In the genomic region with DNA sequence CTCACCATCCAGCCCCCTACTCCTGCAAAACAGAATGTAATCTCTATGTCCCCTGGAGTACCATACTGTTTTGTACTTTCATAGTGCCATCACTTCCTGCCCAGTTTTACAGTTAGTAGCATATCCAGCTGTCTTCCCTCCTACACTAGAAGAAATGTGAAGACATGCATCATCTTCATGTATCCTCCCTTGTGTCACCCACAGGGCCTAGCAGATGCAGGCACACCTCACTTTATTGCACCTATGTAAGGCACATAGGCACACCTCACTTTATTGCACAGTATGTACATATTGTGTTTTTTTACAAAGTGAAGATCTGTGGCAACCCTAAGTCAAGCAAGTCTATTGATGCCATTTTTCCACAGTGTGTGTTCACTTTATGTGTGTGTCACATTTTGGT, we compare ENCODE assay signal across 26 cellular contexts.
"Had no signal": no experiment of that assay in that cellular context is flagged by ENCODE, and none has a peak within 500 bp of the region (broad histone marks: within the 10 kb centered on the region; RNA-seq: fewer than 3 reads in every experiment).

No MANE protein-coding gene starts in this region.

- DNase-seq: activated B cell treated with CpG ODN at 0.5 μM for 24 hours; activated CD4-positive, alpha-beta memory T cell treated with anti-CD3 and anti-CD28 coated beads, Interleukin-2, amount 10 ng/mL, durations not matched to agents 7 days and 5 days; activated CD4-positive, alpha-beta T cell treated with anti-CD3 and anti-CD28 coated beads for 1 hour; activated CD4-positive, alpha-beta T cell treated with anti-CD3 and anti-CD28 coated beads, Interleukin-2, amount 50 U/mL, for 1 hour; activated naive CD4-positive, alpha-beta T cell treated with anti-CD3 and anti-CD28 coated beads, Interleukin-2, amount 50 U/mL, for 16 hours; activated naive CD8-positive, alpha-beta T cell treated with anti-CD3 and anti-CD28 coated beads, Interleukin-2, amount 50 U/mL, for 24 hours; activated T-cell treated with anti-CD3 and anti-CD28 coated beads, Interleukin-2, amount 50 U/mL, for 48 hours; amniotic stem cell; body of pancreas; central memory CD4-positive, alpha-beta T cell; Kasumi-1; KBM-7; NCI-H1105 treated with DMSO at 0.1 percent for 48 hours; NCI-H1436 treated with DMSO at 0.1 percent for 48 hours; NCI-H187; NCI-H2081; NCI-H510A treated with DMSO at 0.1 percent for 48 hours; Peyer's patch; Right ventricle myocardium superior; SJCRH30; SK-N-SH; T-helper 9 cell had no signal

- H3K27me3 ChIP-seq: ascending aorta, body of pancreas, Peyer's patch, SJCRH30 had no signal

- H3K9me3 ChIP-seq: body of pancreas, Peyer's patch had no signal

- FAIRE-seq: bronchial epithelial cell, TTC549 had no signal

- ATAC-seq: activated naive CD8-positive, alpha-beta T cell treated with anti-CD3 and anti-CD28 coated beads, Interleukin-2, amount 50 U/mL, for 24 hours; body of pancreas had no signal

- H3K27ac Mint-ChIP-seq: activated B cell treated with CpG ODN at 0.5 μM for 24 hours; activated CD4-positive, alpha-beta memory T cell treated with anti-CD3 and anti-CD28 coated beads, Interleukin-2, amount 10 ng/mL, durations not matched to agents 7 days and 5 days; activated naive CD8-positive, alpha-beta T cell treated with anti-CD3 and anti-CD28 coated beads, Interleukin-2, amount 50 U/mL, for 24 hours had no signal

- H3K4me3 ChIP-seq: ascending aorta, body of pancreas, Peyer's patch, SJCRH30 had no signal

- H3K4me1 ChIP-seq: ascending aorta, body of pancreas, Peyer's patch, SJCRH30 had no signal

- H3K4me3 Mint-ChIP-seq: activated B cell treated with CpG ODN at 0.5 μM for 24 hours; activated CD4-positive, alpha-beta memory T cell treated with anti-CD3 and anti-CD28 coated beads, Interleukin-2, amount 10 ng/mL, durations not matched to agents 7 days and 5 days; activated naive CD8-positive, alpha-beta T cell treated with anti-CD3 and anti-CD28 coated beads, Interleukin-2, amount 50 U/mL, for 24 hours had no signal

- H3K27ac ChIP-seq: ascending aorta, body of pancreas, Peyer's patch, RWPE1, SJCRH30 had no signal

- H3K4me1 Mint-ChIP-seq: activated B cell treated with CpG ODN at 0.5 μM for 24 hours had no signal

- H3K27me3 Mint-ChIP-seq: activated B cell treated with CpG ODN at 0.5 μM for 24 hours; activated CD4-positive, alpha-beta memory T cell treated with anti-CD3 and anti-CD28 coated beads, Interleukin-2, amount 10 ng/mL, durations not matched to agents 7 days and 5 days; activated naive CD8-positive, alpha-beta T cell treated with anti-CD3 and anti-CD28 coated beads, Interleukin-2, amount 50 U/mL, for 24 hours had no signal
